ENCODE assay signal across 11 cellular contexts in genomic region chr4:70895405-70895804, GRCh38. TPM values are rescaled to one million over a fixed set of nuclear protein-coding genes. Genes with fewer than 3 reads are reported as not detected.
DNase-seq lines count a peak whose midpoint lies in the region; ATAC-seq and TF ChIP-seq lines count a peak whose summit lies in the region.
"Had no signal": no experiment of that assay in that cellular context is flagged by ENCODE, and none has a peak within 500 bp of the region (broad histone marks: within the 10 kb centered on the region; RNA-seq: fewer than 3 reads in every experiment).

No MANE protein-coding gene starts in this region.

- H3K9ac ChIP-seq in neuronal stem cell (ENCODE audit: low read depth, low read length, poor library complexity): no peak overlapping the region

- no peaks in the 10 kb centered on the region for H3K9me3 ChIP-seq in neuronal stem cell (replicated peaks in 1 of 2; ENCODE audit: control insufficient read depth in 2 of 2, insufficient read depth in 1 of 2, low read depth in 1 of 2, low read length in 2 of 2)

- no peak for TF ChIP-seq CTCF in Calu3 (IDR thresholded peaks at IDR 0.05; ENCODE audit: unreplicated experiment)

- H2BK15ac ChIP-seq in neuronal stem cell (ENCODE audit: low read length): no peak overlapping the region

- no peak overlapping the region for H3K23ac ChIP-seq in neuronal stem cell (ENCODE audit: low read depth, low read length, poor library complexity)

- no peak overlapping the region for H2BK120ac ChIP-seq in neuronal stem cell (ENCODE audit: low read depth, low read length)

- H3K4ac ChIP-seq in neuronal stem cell (ENCODE audit: low read length): no peak overlapping the region

- intact Hi-C loops in Calu3 (cut with micrococcal nuclease; ENCODE audit: unreplicated experiment): no loop called here

- no peaks in the 10 kb centered on the region for H3K27me3 Mint-ChIP-seq in Calu3 (ENCODE audit: unreplicated experiment)
- H3K27me3 Mint-ChIP-seq: activated naive CD8-positive, alpha-beta T cell treated with anti-CD3 and anti-CD28 coated beads, Interleukin-2, amount 50 U/mL, for 24 hours had no signal

- no peaks in the 10 kb centered on the region for H3K9me3 Mint-ChIP-seq in Calu3 (ENCODE audit: low read depth, unreplicated experiment)
- H3K9me3 Mint-ChIP-seq: activated naive CD8-positive, alpha-beta T cell treated with anti-CD3 and anti-CD28 coated beads, Interleukin-2, amount 50 U/mL, for 24 hours had no signal

- WGBS in neuronal stem cell (ENCODE audit: extremely low coverage in 2 of 2, insufficient read length in 2 of 2, insufficient replicate concordance in 1 of 2), 2 donors: no CpG with 5 or more reads among the region's 2 CpGs

- no peak overlapping the region for H3K14ac ChIP-seq in neuronal stem cell (ENCODE audit: low read length)

- no peaks in the 10 kb centered on the region for H3K36me3 Mint-ChIP-seq in Calu3 (ENCODE audit: insufficient read depth, unreplicated experiment)

- no peak overlapping the region for H3K27ac ChIP-seq in neuronal stem cell (replicated peaks; ENCODE audit: low read length)

- H3K36me3 ChIP-seq in neuronal stem cell (replicated peaks in 1 of 2; ENCODE audit: control insufficient read depth in 2 of 2, insufficient read depth in 2 of 2, low read length in 2 of 2): no peaks in the 10 kb centered on the region

- no peaks in the 10 kb centered on the region for H3K27me3 ChIP-seq in neuronal stem cell (ENCODE audit: control insufficient read depth in 3 of 3, insufficient read depth in 3 of 3, low read depth in 1 of 3, low read length in 3 of 3)

- H2BK5ac ChIP-seq in neuronal stem cell (ENCODE audit: low read length): no peak overlapping the region

- H2BK12ac ChIP-seq in neuronal stem cell (ENCODE audit: low read length): no peak overlapping the region

- no peak overlapping the region for H3K4me3 Mint-ChIP-seq in Calu3 (ENCODE audit: low read depth, unreplicated experiment)
- H3K4me3 Mint-ChIP-seq: activated naive CD8-positive, alpha-beta T cell treated with anti-CD3 and anti-CD28 coated beads, Interleukin-2, amount 50 U/mL, for 24 hours had no signal

- ATAC-seq in GM18511 (IDR thresholded peaks at IDR 0.05; ENCODE audit: unreplicated experiment) (peak; percentile 17), GM19324 (IDR thresholded peaks at IDR 0.05; ENCODE audit: low FRiP score, unreplicated experiment) (no peak)
- ATAC-seq: activated naive CD8-positive, alpha-beta T cell treated with anti-CD3 and anti-CD28 coated beads, Interleukin-2, amount 50 U/mL, for 24 hours had no signal

- no peaks in the 10 kb centered on the region for H3K4me1 Mint-ChIP-seq in Calu3 (ENCODE audit: low read depth, unreplicated experiment)
- H3K4me1 Mint-ChIP-seq: activated naive CD8-positive, alpha-beta T cell treated with anti-CD3 and anti-CD28 coated beads, Interleukin-2, amount 50 U/mL, for 24 hours had no signal

- BruUV-seq in Calu3 (replicated peaks; lab: Mats Ljungman, UMichigan): no TSS peak

- H3K4me3 ChIP-seq in neuronal stem cell (ENCODE audit: low read length in 2 of 2): no peak overlapping the region

- H3K79me1 ChIP-seq in neuronal stem cell (ENCODE audit: low read depth, low read length): no peaks in the 10 kb centered on the region

- no peak overlapping the region for H4K91ac ChIP-seq in neuronal stem cell (ENCODE audit: low read depth, low read length, poor library complexity)

- H3K27ac Mint-ChIP-seq in Calu3 (ENCODE audit: unreplicated experiment): no peak overlapping the region
- H3K27ac Mint-ChIP-seq: activated naive CD8-positive, alpha-beta T cell treated with anti-CD3 and anti-CD28 coated beads, Interleukin-2, amount 50 U/mL, for 24 hours had no signal

- H3K18ac ChIP-seq in neuronal stem cell (ENCODE audit: low read length): no peak overlapping the region

- H2AK5ac ChIP-seq in neuronal stem cell (ENCODE audit: low read depth, low read length): no peak overlapping the region

- H2AFZ ChIP-seq in neuronal stem cell (ENCODE audit: low read length): peak overlapping the region; percentile 31

- CTCF ChIA-PET in Calu3 (lab: Charles Lee): no interaction called here

- no peak overlapping the region for H4K8ac ChIP-seq in neuronal stem cell (ENCODE audit: low read depth, low read length)

- no peak overlapping the region for H3K4me2 ChIP-seq in neuronal stem cell (ENCODE audit: insufficient read depth, low read length, poor library complexity, severe bottlenecking)

- peaks cover 0 to 17% of the 10 kb centered on the region in 2 donors for H3K4me1 ChIP-seq in neuronal stem cell (ENCODE audit: control insufficient read depth in 2 of 2, insufficient read depth in 1 of 2, low read depth in 1 of 2, low read length in 2 of 2)

- DNase-seq in NCI-H2029 treated with DMSO at 0.1 percent for 48 hours (lab: John Stamatoyannopoulos, UW) (peak; percentile 33), fibroblast of peridontal ligament (ENCODE audit: extremely low read depth) (peak; percentile 45), neuronal stem cell (ENCODE audit: low spot score) (no peak), activated gamma-delta T cell treated with Interleukin-2 at 50 U/mL for 16 hours (no peak), Calu3 (no peak), GM03348 (ENCODE audit: low spot score) (no peak)
- DNase-seq: activated CD4-positive, alpha-beta T cell treated with anti-CD3 and anti-CD28 coated beads, Interleukin-2, amount 50 U/mL, for 4 hours; activated naive CD8-positive, alpha-beta T cell treated with anti-CD3 and anti-CD28 coated beads, Interleukin-2, amount 50 U/mL, for 24 hours; NCI-H2081 treated with DMSO at 0.1 percent for 48 hours had no signal

RNA-seq across cellular contexts. Expression of gene MOB1B, which starts 6.8 kb away (rescaled TPM):
- polyA plus RNA-seq in neuronal stem cell (2013, experiment 1 of 2): 15.8 TPM
- polyA plus RNA-seq in neuronal stem cell (2013, experiment 2 of 2): 17.0 TPM
- total RNA-seq in Calu3 (2022): 13.3 and 13.4 TPM in 2 replicates

RNA-seq across cellular contexts. Expression of gene GRSF1, which starts 55.7 kb away (rescaled TPM):
- polyA plus RNA-seq in neuronal stem cell (2013, experiment 1 of 2): 46.1 TPM
- polyA plus RNA-seq in neuronal stem cell (2013, experiment 2 of 2): 46.2 TPM
- 63.0 and 68.7 TPM in 2 replicates for total RNA-seq in Calu3 (2022)

Comparison
In these comparisons a context has a peak if more than half of its experiments do, and no peak if none do; other contexts are left out.
1. DNase-seq: peak in NCI-H2029 treated with DMSO at 0.1 percent for 48 hours (single experiment) and fibroblast of peridontal ligament (single experiment); none in neuronal stem cell (single experiment), activated gamma-delta T cell treated with Interleukin-2 at 50 U/mL for 16 hours (single experiment), Calu3 (single experiment) and GM03348 (single experiment).